ENCODE assay signal across 25 cellular contexts in the genomic region with DNA sequence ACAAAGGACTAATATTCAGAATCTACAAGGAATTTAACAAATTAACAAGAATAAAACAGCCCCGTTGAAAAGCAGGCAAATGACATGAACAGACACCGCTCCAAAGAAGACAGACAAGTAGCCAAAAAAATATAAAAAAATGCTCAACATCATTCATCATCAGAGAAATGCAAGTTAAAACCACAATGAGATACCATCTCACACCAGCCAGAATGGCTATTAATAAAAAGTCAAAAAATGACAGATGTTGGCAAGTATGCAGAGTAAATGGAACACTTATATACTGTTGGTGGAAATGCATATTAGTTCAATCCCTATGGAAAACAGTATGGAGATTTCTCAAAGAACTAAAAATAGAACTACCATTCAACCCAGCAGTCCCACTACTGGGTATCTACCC.
"Had no signal": no experiment of that assay in that cellular context is flagged by ENCODE, and none has a peak within 500 bp of the region (broad histone marks: within the 10 kb centered on the region; RNA-seq: fewer than 3 reads in every experiment).

No MANE protein-coding gene starts in this region.

- H3K4me3 Mint-ChIP-seq: activated CD4-positive, alpha-beta memory T cell treated with anti-CD3 and anti-CD28 coated beads, Interleukin-2, amount 10 ng/mL, durations not matched to agents 7 days and 5 days; activated CD4-positive, alpha-beta T cell treated with anti-CD3 and anti-CD28 coated beads, Interleukin-2, amount 10 ng/mL, durations not matched to agents 7 days and 5 days; activated naive CD4-positive, alpha-beta T cell treated with anti-CD3 and anti-CD28 coated beads, Interleukin-2, amount 10 ng/mL, durations not matched to agents 7 days and 5 days; activated naive CD8-positive, alpha-beta T cell treated with anti-CD3 and anti-CD28 coated beads, Interleukin-2, amount 10 ng/mL, durations not matched to agents 7 days and 5 days; activated T-cell treated with anti-CD3 and anti-CD28 coated beads, Interleukin-2, amount 50 U/mL, for 72 hours had no signal

- FAIRE-seq: bronchial epithelial cell had no signal

- H3K27ac ChIP-seq: adrenal gland, coronary artery, VCaP had no signal

- H3K9me3 Mint-ChIP-seq: activated CD4-positive, alpha-beta memory T cell treated with anti-CD3 and anti-CD28 coated beads, Interleukin-2, amount 10 ng/mL, durations not matched to agents 7 days and 5 days; activated CD4-positive, alpha-beta T cell treated with anti-CD3 and anti-CD28 coated beads, Interleukin-2, amount 10 ng/mL, durations not matched to agents 7 days and 5 days; activated naive CD4-positive, alpha-beta T cell treated with anti-CD3 and anti-CD28 coated beads, Interleukin-2, amount 10 ng/mL, durations not matched to agents 7 days and 5 days; activated naive CD8-positive, alpha-beta T cell treated with anti-CD3 and anti-CD28 coated beads, Interleukin-2, amount 10 ng/mL, durations not matched to agents 7 days and 5 days; activated T-helper 2 cell treated with anti-CD3 and anti-CD28 coated beads, Interferon-gamma antibody, Interleukin-2, Interleukin-4, amounts not matched to agents 10 μg/mL and 5 μg/mL and 100 μg/mL, durations not matched to agents 14 hours and 24 hours and 36 hours had no signal

- H3K27me3 Mint-ChIP-seq: activated CD4-positive, alpha-beta memory T cell treated with anti-CD3 and anti-CD28 coated beads, Interleukin-2, amount 10 ng/mL, durations not matched to agents 7 days and 5 days; activated CD4-positive, alpha-beta T cell treated with anti-CD3 and anti-CD28 coated beads, Interleukin-2, amount 10 ng/mL, durations not matched to agents 7 days and 5 days; activated naive CD8-positive, alpha-beta T cell treated with anti-CD3 and anti-CD28 coated beads, Interleukin-2, amount 10 ng/mL, durations not matched to agents 7 days and 5 days had no signal

- DNase-seq: activated CD4-positive, alpha-beta memory T cell treated with anti-CD3 and anti-CD28 coated beads, Interleukin-2, amount 10 ng/mL, durations not matched to agents 7 days and 5 days; activated CD4-positive, alpha-beta T cell treated with anti-CD3 and anti-CD28 coated beads, Interleukin-2, amount 10 ng/mL, durations not matched to agents 7 days and 5 days; activated CD4-positive, CD25-positive, alpha-beta regulatory T cell; activated gamma-delta T cell treated with Interleukin-2 at 50 U/mL for 16 hours; activated naive CD4-positive, alpha-beta T cell treated with anti-CD3 and anti-CD28 coated beads, Interleukin-2, amount 10 ng/mL, durations not matched to agents 7 days and 5 days; activated naive CD8-positive, alpha-beta T cell treated with anti-CD3 and anti-CD28 coated beads, Interleukin-2, amount 10 ng/mL, durations not matched to agents 7 days and 5 days; activated T-cell treated with anti-CD3 and anti-CD28 coated beads for 4 hours; activated T-cell treated with anti-CD3 and anti-CD28 coated beads, Interleukin-2, amount 50 U/mL, for 72 hours; adrenal gland; anterior cingulate cortex; central memory CD4-positive, alpha-beta T cell; Karpas-422; NCI-H1048; NCI-H146; NCI-H2029; NCI-H2107; NCI-H2171 treated with DMSO at 0.1 percent for 48 hours; NCI-H345; NCI-H524; SHP77 treated with DMSO at 0.1 percent for 48 hours; T-helper 1 cell had no signal

- H3K36me3 ChIP-seq: adrenal gland had no signal

- ATAC-seq: activated T-cell treated with anti-CD3 and anti-CD28 coated beads, Interleukin-2, amount 50 U/mL, for 72 hours had no signal

- H3K4me3 ChIP-seq: adrenal gland, coronary artery had no signal

- H3K27ac Mint-ChIP-seq: activated CD4-positive, alpha-beta memory T cell treated with anti-CD3 and anti-CD28 coated beads, Interleukin-2, amount 10 ng/mL, durations not matched to agents 7 days and 5 days; activated CD4-positive, alpha-beta T cell treated with anti-CD3 and anti-CD28 coated beads, Interleukin-2, amount 10 ng/mL, durations not matched to agents 7 days and 5 days; activated naive CD4-positive, alpha-beta T cell treated with anti-CD3 and anti-CD28 coated beads, Interleukin-2, amount 10 ng/mL, durations not matched to agents 7 days and 5 days; activated naive CD8-positive, alpha-beta T cell treated with anti-CD3 and anti-CD28 coated beads, Interleukin-2, amount 10 ng/mL, durations not matched to agents 7 days and 5 days; activated T-cell treated with anti-CD3 and anti-CD28 coated beads, Interleukin-2, amount 50 U/mL, for 72 hours; activated T-helper 2 cell treated with anti-CD3 and anti-CD28 coated beads, Interferon-gamma antibody, Interleukin-2, Interleukin-4, amounts not matched to agents 10 μg/mL and 5 μg/mL and 100 μg/mL, durations not matched to agents 14 hours and 24 hours and 36 hours had no signal

- H3K27me3 ChIP-seq: adrenal gland had no signal

- H3K4me1 ChIP-seq: adrenal gland had no signal

- H3K36me3 Mint-ChIP-seq: activated naive CD4-positive, alpha-beta T cell treated with anti-CD3 and anti-CD28 coated beads, Interleukin-2, amount 10 ng/mL, durations not matched to agents 7 days and 5 days; activated naive CD8-positive, alpha-beta T cell treated with anti-CD3 and anti-CD28 coated beads, Interleukin-2, amount 10 ng/mL, durations not matched to agents 7 days and 5 days had no signal

- H3K4me1 Mint-ChIP-seq: activated CD4-positive, alpha-beta memory T cell treated with anti-CD3 and anti-CD28 coated beads, Interleukin-2, amount 10 ng/mL, durations not matched to agents 7 days and 5 days; activated CD4-positive, alpha-beta T cell treated with anti-CD3 and anti-CD28 coated beads, Interleukin-2, amount 10 ng/mL, durations not matched to agents 7 days and 5 days; activated naive CD4-positive, alpha-beta T cell treated with anti-CD3 and anti-CD28 coated beads, Interleukin-2, amount 10 ng/mL, durations not matched to agents 7 days and 5 days; activated naive CD8-positive, alpha-beta T cell treated with anti-CD3 and anti-CD28 coated beads, Interleukin-2, amount 10 ng/mL, durations not matched to agents 7 days and 5 days had no signal

- H3K9me3 ChIP-seq: adrenal gland had no signal
